Comparison of ENCODE assay signal across 15 cellular contexts in genomic region chr6:119187596-119187995, GRCh38.
"Had no signal": no experiment of that assay in that cellular context is flagged by ENCODE, and none has a peak within 500 bp of the region (broad histone marks: within the 10 kb centered on the region; RNA-seq: fewer than 3 reads in every experiment).

No MANE protein-coding gene starts in this region.

- H3K4me3 Mint-ChIP-seq: naive thymus-derived CD8-positive, alpha-beta T cell; type B pancreatic cell had no signal

- H3K27ac Mint-ChIP-seq: naive thymus-derived CD8-positive, alpha-beta T cell; type B pancreatic cell had no signal

- ATAC-seq: foreskin keratinocyte; left colon; naive thymus-derived CD8-positive, alpha-beta T cell had no signal

- H3K9me3 Mint-ChIP-seq: naive thymus-derived CD8-positive, alpha-beta T cell; type B pancreatic cell had no signal

- DNase-seq: cortex of kidney; effector memory CD4-positive, alpha-beta T cell; erythroblast; foreskin keratinocyte; left colon; naive thymus-derived CD8-positive, alpha-beta T cell; nucleus accumbens; ovary; small intestine; stimulated activated CD4-positive, alpha-beta T cell treated with anti-CD3 and anti-CD28 coated beads, Interleukin-12 subunit alpha, Interleukin-12 subunit beta, amount 100 ng/mL, for 4 hours; stimulated activated naive CD4-positive, alpha-beta T cell; thyroid gland had no signal

- H3K4me1 Mint-ChIP-seq: naive thymus-derived CD8-positive, alpha-beta T cell had no signal

- H3K27ac ChIP-seq: foreskin keratinocyte, ovary, right atrium auricular region, suprapubic skin, thyroid gland had no signal

- H3K27me3 Mint-ChIP-seq: naive thymus-derived CD8-positive, alpha-beta T cell; type B pancreatic cell had no signal
